Comparison of ENCODE assay signal across 10 cellular contexts in genomic region chr12:124684496-124684895, GRCh38.
DNase-seq lines count a peak whose midpoint lies in the region; ATAC-seq and TF ChIP-seq lines count a peak whose summit lies in the region.
"Had no signal": no experiment of that assay in that cellular context is flagged by ENCODE, and none has a peak within 500 bp of the region (broad histone marks: within the 10 kb centered on the region; RNA-seq: fewer than 3 reads in every experiment).

No MANE protein-coding gene starts in this region.

- H3K9ac ChIP-seq in colonic mucosa (ENCODE audit: low read depth in 2 of 2, low read length in 2 of 2), result peak overlapping the region in 1 of 2 donors; percentile 60

- TF ChIP-seq POLR2A in uterus (IDR thresholded peaks at IDR 0.05), result no peak

- no peak for DNase-seq in activated CD8-positive, alpha-beta T cell treated with anti-CD3 and anti-CD28 coated beads, Interleukin-2, amount 10 ng/mL, durations not matched to agents 7 days and 5 days
- no peak for DNase-seq in activated CD8-positive, alpha-beta T cell treated with anti-CD3 and anti-CD28 coated beads for 36 hours
- DNase-seq in colonic mucosa (no peak), uterus (peak in 1 of 2 donors; percentile 56), DMS114 treated with DMSO at 0.1 percent for 48 hours (lab: John Stamatoyannopoulos, UW; ENCODE audit: unreplicated experiment) (no peak)
- no peak for DNase-seq in activated naive CD4-positive, alpha-beta T cell treated with anti-CD3 and anti-CD28 coated beads, Interleukin-2, amount 10 ng/mL, durations not matched to agents 7 days and 5 days
- no peak for DNase-seq in activated CD4-positive, alpha-beta T cell treated with anti-CD3 and anti-CD28 coated beads for 48 hours
- DNase-seq: activated CD4-positive, CD25-positive, alpha-beta regulatory T cell treated with anti-CD3 and anti-CD28 coated beads, Interleukin-2, amount 50 U/mL, for 72 hours; NCI-H2081 had no signal

- no peak for TF ChIP-seq CTCF in activated CD8-positive, alpha-beta T cell treated with anti-CD3 and anti-CD28 coated beads for 36 hours (IDR thresholded peaks at IDR 0.05)
- TF ChIP-seq CTCF in colonic mucosa (IDR thresholded peaks at IDR 0.05) (no peak), uterus (IDR thresholded peaks at IDR 0.05) (no peak)

- H3K27ac Mint-ChIP-seq in activated CD8-positive, alpha-beta T cell treated with anti-CD3 and anti-CD28 coated beads, Interleukin-2, amount 10 ng/mL, durations not matched to agents 7 days and 5 days, result peak overlapping the region; percentile 49
- H3K27ac Mint-ChIP-seq in activated CD8-positive, alpha-beta T cell treated with anti-CD3 and anti-CD28 coated beads for 36 hours, result no peak overlapping the region
- H3K27ac Mint-ChIP-seq in activated naive CD4-positive, alpha-beta T cell treated with anti-CD3 and anti-CD28 coated beads, Interleukin-2, amount 10 ng/mL, durations not matched to agents 7 days and 5 days, result no peak overlapping the region

- no peak for ATAC-seq in activated CD8-positive, alpha-beta T cell treated with anti-CD3 and anti-CD28 coated beads, Interleukin-2, amount 10 ng/mL, durations not matched to agents 7 days and 5 days
- ATAC-seq in activated CD8-positive, alpha-beta T cell treated with anti-CD3 and anti-CD28 coated beads for 36 hours, result no peak

- intact Hi-C loops in activated CD8-positive, alpha-beta T cell treated with anti-CD3 and anti-CD28 coated beads for 36 hours (cut with micrococcal nuclease), result no loop called here
- intact Hi-C loops in colonic mucosa (cut with DNase I), result no loop called here
- intact Hi-C loops in uterus (cut with DNase I; ENCODE audit: low total_unique reads), result no loop called here

- peaks cover 46% of the 10 kb centered on the region for H3K4me1 Mint-ChIP-seq in activated CD8-positive, alpha-beta T cell treated with anti-CD3 and anti-CD28 coated beads, Interleukin-2, amount 10 ng/mL, durations not matched to agents 7 days and 5 days (ENCODE audit: low read depth)
- H3K4me1 Mint-ChIP-seq in activated CD8-positive, alpha-beta T cell treated with anti-CD3 and anti-CD28 coated beads for 36 hours (ENCODE audit: low read depth), result peaks cover 36% of the 10 kb centered on the region
- peaks cover 46% of the 10 kb centered on the region for H3K4me1 Mint-ChIP-seq in activated naive CD4-positive, alpha-beta T cell treated with anti-CD3 and anti-CD28 coated beads, Interleukin-2, amount 10 ng/mL, durations not matched to agents 7 days and 5 days

- no peak overlapping the region for H3K4me3 Mint-ChIP-seq in activated CD8-positive, alpha-beta T cell treated with anti-CD3 and anti-CD28 coated beads, Interleukin-2, amount 10 ng/mL, durations not matched to agents 7 days and 5 days
- no peak overlapping the region for H3K4me3 Mint-ChIP-seq in activated CD8-positive, alpha-beta T cell treated with anti-CD3 and anti-CD28 coated beads for 36 hours
- no peak overlapping the region for H3K4me3 Mint-ChIP-seq in activated naive CD4-positive, alpha-beta T cell treated with anti-CD3 and anti-CD28 coated beads, Interleukin-2, amount 10 ng/mL, durations not matched to agents 7 days and 5 days

- no peaks in the 10 kb centered on the region for H3K9me3 Mint-ChIP-seq in activated CD8-positive, alpha-beta T cell treated with anti-CD3 and anti-CD28 coated beads, Interleukin-2, amount 10 ng/mL, durations not matched to agents 7 days and 5 days (ENCODE audit: insufficient read depth)
- H3K9me3 Mint-ChIP-seq in activated CD8-positive, alpha-beta T cell treated with anti-CD3 and anti-CD28 coated beads for 36 hours, result no peaks in the 10 kb centered on the region
- H3K9me3 Mint-ChIP-seq in activated naive CD4-positive, alpha-beta T cell treated with anti-CD3 and anti-CD28 coated beads, Interleukin-2, amount 10 ng/mL, durations not matched to agents 7 days and 5 days, result no peaks in the 10 kb centered on the region

- H3K27me3 ChIP-seq in colonic mucosa (no peaks in the 10 kb centered on the region), muscle layer of duodenum (ENCODE audit: low read depth, low read length) (no peaks in the 10 kb centered on the region), uterus (no peaks in the 10 kb centered on the region)

- peak overlapping the region; percentile 17 for H3K27ac ChIP-seq in colonic mucosa
- peak overlapping the region; percentile 74 for H3K27ac ChIP-seq in muscle layer of duodenum (ENCODE audit: low read length)
- peak overlapping the region; percentile 84 to 89 for H3K27ac ChIP-seq in uterus

- H3K9me3 ChIP-seq in colonic mucosa (no peaks in the 10 kb centered on the region), muscle layer of duodenum (ENCODE audit: control insufficient read depth in 1 of 2, low read length in 2 of 2) (no peaks in the 10 kb centered on the region), uterus (no peaks in the 10 kb centered on the region)

- H3K36me3 ChIP-seq in colonic mucosa (no peaks in the 10 kb centered on the region), muscle layer of duodenum (ENCODE audit: control insufficient read depth in 1 of 2, insufficient read depth in 2 of 2, low read length in 2 of 2) (no peaks in the 10 kb centered on the region), uterus (no peaks in the 10 kb centered on the region)

- H3K4me1 ChIP-seq in colonic mucosa (no peaks in the 10 kb centered on the region), muscle layer of duodenum (ENCODE audit: control insufficient read depth in 1 of 2, insufficient read depth in 2 of 2, low read length in 2 of 2) (peaks cover 23 to 66% of the 10 kb centered on the region in 2 donors), uterus (peaks cover 0 to 24% of the 10 kb centered on the region in 2 donors)

- H3K4me3 ChIP-seq in colonic mucosa (no peak overlapping the region), muscle layer of duodenum (ENCODE audit: low read depth in 1 of 2, low read length in 2 of 2) (peak overlapping the region; percentile 12 to 37), uterus (peak overlapping the region; percentile 2 to 19)

- no peaks in the 10 kb centered on the region for H3K27me3 Mint-ChIP-seq in activated CD8-positive, alpha-beta T cell treated with anti-CD3 and anti-CD28 coated beads, Interleukin-2, amount 10 ng/mL, durations not matched to agents 7 days and 5 days (ENCODE audit: low read depth)
- H3K27me3 Mint-ChIP-seq in activated CD8-positive, alpha-beta T cell treated with anti-CD3 and anti-CD28 coated beads for 36 hours, result no peaks in the 10 kb centered on the region
- H3K27me3 Mint-ChIP-seq in activated naive CD4-positive, alpha-beta T cell treated with anti-CD3 and anti-CD28 coated beads, Interleukin-2, amount 10 ng/mL, durations not matched to agents 7 days and 5 days, result peaks cover 39% of the 10 kb centered on the region

- no peaks in the 10 kb centered on the region for H3K36me3 Mint-ChIP-seq in activated CD8-positive, alpha-beta T cell treated with anti-CD3 and anti-CD28 coated beads, Interleukin-2, amount 10 ng/mL, durations not matched to agents 7 days and 5 days (ENCODE audit: low read depth)
- H3K36me3 Mint-ChIP-seq in activated CD8-positive, alpha-beta T cell treated with anti-CD3 and anti-CD28 coated beads for 36 hours (ENCODE audit: low read depth), result no peaks in the 10 kb centered on the region
- no peaks in the 10 kb centered on the region for H3K36me3 Mint-ChIP-seq in activated naive CD4-positive, alpha-beta T cell treated with anti-CD3 and anti-CD28 coated beads, Interleukin-2, amount 10 ng/mL, durations not matched to agents 7 days and 5 days

- POLR2A ChIA-PET in activated CD8-positive, alpha-beta T cell treated with anti-CD3 and anti-CD28 coated beads, Interleukin-2, amount 10 ng/mL, durations not matched to agents 7 days and 5 days (lab: Charles Lee), result no interaction called here
- POLR2A ChIA-PET in activated CD8-positive, alpha-beta T cell treated with anti-CD3 and anti-CD28 coated beads for 36 hours (lab: Charles Lee), result no interaction called here

- CTCF ChIA-PET in activated CD8-positive, alpha-beta T cell treated with anti-CD3 and anti-CD28 coated beads, Interleukin-2, amount 10 ng/mL, durations not matched to agents 7 days and 5 days (lab: Charles Lee), result no interaction called here
- CTCF ChIA-PET in activated CD8-positive, alpha-beta T cell treated with anti-CD3 and anti-CD28 coated beads for 36 hours (lab: Charles Lee), result no interaction called here
- CTCF ChIA-PET in activated naive CD4-positive, alpha-beta T cell treated with anti-CD3 and anti-CD28 coated beads, Interleukin-2, amount 10 ng/mL, durations not matched to agents 7 days and 5 days (lab: Charles Lee), result interaction anchor here (1.1 kb wide), 1 partner anchor 10 kb away, joined by 3 read pairs; no protein-coding TSS in a partner anchor

Comparison
In these comparisons a context has a peak if more than half of its experiments do, and no peak if none do; other contexts are left out.
1. H3K27ac ChIP-seq: peak in every context shown above with its lines; median percentile 86 in uterus; 74 in muscle layer of duodenum; 17 in colonic mucosa.